In the genomic region with DNA sequence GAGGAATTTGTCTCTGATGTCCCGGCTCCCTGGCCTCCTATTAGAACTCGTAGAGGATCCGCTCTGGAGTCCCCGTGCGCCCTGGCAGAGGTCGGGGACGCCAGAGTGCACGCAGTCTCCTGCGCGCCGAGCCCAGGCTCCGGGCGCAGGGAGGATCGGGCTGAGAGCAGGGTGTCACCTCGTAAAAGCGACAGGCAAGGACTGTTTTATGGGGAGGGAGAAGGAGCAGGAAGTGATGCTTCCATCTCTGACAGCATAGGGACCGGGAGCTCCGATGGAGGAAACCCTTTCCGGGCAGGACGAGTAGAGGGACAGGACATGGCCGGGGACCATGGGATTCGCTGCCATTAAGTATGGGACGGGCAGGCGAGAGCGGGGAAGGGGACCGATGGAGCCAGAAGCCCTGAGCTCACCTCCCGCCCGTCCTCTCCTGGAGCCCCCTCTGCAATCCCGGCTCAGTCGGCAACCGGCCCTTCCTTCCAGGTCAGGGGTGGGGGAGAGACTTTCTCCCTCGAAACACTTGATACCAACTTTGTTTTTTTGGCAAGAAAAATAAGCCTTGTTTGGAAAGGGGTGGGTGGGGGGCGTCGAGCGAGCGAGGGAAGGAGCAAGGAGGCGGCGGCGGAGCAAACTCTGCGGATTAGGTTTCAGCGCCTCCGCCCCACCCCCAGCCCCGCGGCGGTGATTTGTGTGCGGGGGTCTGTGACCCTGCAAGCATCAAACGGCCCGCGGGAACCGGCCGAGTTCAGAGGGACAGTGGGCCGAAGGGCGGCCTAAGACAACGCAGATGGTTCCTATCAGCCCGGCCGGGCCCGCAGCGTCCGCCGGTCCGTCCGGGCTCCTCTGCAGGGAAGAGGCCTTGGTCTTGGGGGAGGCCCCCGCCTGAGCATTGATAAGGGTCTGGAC, we compare ENCODE assay signal across 9 cellular contexts. TPM values are rescaled to one million over a fixed set of nuclear protein-coding genes. Genes with fewer than 3 reads are reported as not detected.
DNase-seq lines count a peak whose midpoint lies in the region; ATAC-seq, FAIRE-seq and TF ChIP-seq lines count a peak whose summit lies in the region.
"Had no signal": no experiment of that assay in that cellular context is flagged by ENCODE, and none has a peak within 500 bp of the region (broad histone marks: within the 10 kb centered on the region; RNA-seq: fewer than 3 reads in every experiment).

No MANE protein-coding gene starts in this region.

- peak overlapping the region; percentile 84 for H3K4me3 Mint-ChIP-seq in activated naive CD8-positive, alpha-beta T cell

- no peaks in the 10 kb centered on the region for H3K9me3 Mint-ChIP-seq in activated naive CD8-positive, alpha-beta T cell (ENCODE audit: low read depth)

- H3K27ac ChIP-seq in HepG2 (ENCODE audit: extremely low read length, insufficient read depth, low read length) (no peak overlapping the region), stomach (no peak overlapping the region)
- H3K27ac ChIP-seq: RWPE1 had no signal

- TF ChIP-seq POLR2A in HepG2 (IDR thresholded peaks at IDR 0.05; ENCODE audit: insufficient read depth in 1 of 2, low read depth in 2 of 2, low read length in 2 of 2) (no peak), stomach (IDR thresholded peaks at IDR 0.05) (no peak)

- H3K4me1 ChIP-seq in HepG2 (ENCODE audit: insufficient read depth, low read length): no peaks in the 10 kb centered on the region
- H3K4me1 ChIP-seq in stomach: peaks cover 17 to 34% (median 33%) of the 10 kb centered on the region in 4 donors

- POLR2A ChIA-PET in HepG2 (lab: Yijun Ruan, JAX): no interaction called here

- no peaks in the 10 kb centered on the region for H3K36me3 Mint-ChIP-seq in activated naive CD8-positive, alpha-beta T cell

- DNase-seq in NCI-H2227 (lab: John Stamatoyannopoulos, UW; ENCODE audit: unreplicated experiment) (peak; percentile 23), NCI-H2227 treated with DMSO at 0.1 percent for 48 hours (lab: John Stamatoyannopoulos, UW) (no peak), HepG2 (ENCODE audit: low spot score) (no peak), stomach (no peak), NCI-H2029 (lab: John Stamatoyannopoulos, UW) (no peak)

- no peak for TF ChIP-seq CTCF in HepG2 (CRISPR knock-in tag; IDR thresholded peaks at IDR 0.05)
- no peak for TF ChIP-seq CTCF in stomach (IDR thresholded peaks at IDR 0.05)

- no peak overlapping the region for H3K4me2 ChIP-seq in HepG2 (ENCODE audit: low read depth, low read length)

- no TSS peak for BruUV-seq in HepG2 (replicated peaks; lab: Mats Ljungman, UMichigan)

- TF ChIP-seq RAD21 in HepG2 (CRISPR knock-in tag; IDR thresholded peaks at IDR 0.05): no peak

- H3K27me3 ChIP-seq in HepG2 (ENCODE audit: control insufficient read depth in 1 of 2, insufficient read depth in 2 of 2, low read length in 2 of 2): peaks cover 29 to 93% of the 10 kb centered on the region in 2 experiments; a peak in 4 of 5 replicates
- H3K27me3 ChIP-seq in stomach: peaks cover 37 to 100% (median 96%) of the 10 kb centered on the region in 3 donors

- no peak; the same call in 2 of the 3 replicates for ATAC-seq in HepG2
- ATAC-seq in HG02852 (IDR thresholded peaks at IDR 0.05; ENCODE audit: unreplicated experiment): no peak
- ATAC-seq in GM19395 (IDR thresholded peaks at IDR 0.05; ENCODE audit: unreplicated experiment): no peak

- no peaks in the 10 kb centered on the region for H4K20me1 ChIP-seq in HepG2 (ENCODE audit: insufficient read depth, low read length)

- H3K9ac ChIP-seq in HepG2 (ENCODE audit: insufficient read depth, low read depth, low read length): no peak overlapping the region

- CTCF ChIA-PET in HepG2 (lab: Yijun Ruan, JAX; ENCODE audit: low intra/inter-chr PET ratio, low total read pairs): no interaction called here

- no peak for TF ChIP-seq EP300 in HepG2 (IDR thresholded peaks at IDR 0.05; ENCODE audit: low read depth in 2 of 2, low read length in 2 of 2)
- TF ChIP-seq EP300 in HepG2 (CRISPR knock-in tag; IDR thresholded peaks at IDR 0.05; ENCODE audit: borderline replicate concordance): no peak
- TF ChIP-seq EP300 in stomach (IDR thresholded peaks at IDR 0.05): no peak

- no peaks in the 10 kb centered on the region for H3K79me2 ChIP-seq in HepG2 (ENCODE audit: insufficient read depth, low read length)

- no peak for FAIRE-seq in HepG2 (lab: Jason Lieb, UNC)

- H2AFZ ChIP-seq in HepG2 (ENCODE audit: low read length): no peak overlapping the region

- 16% methylated on average over 35 of the region's 63 CpGs for WGBS in HepG2 (ENCODE audit: low lambda C conversion rate)
- 8 to 19% (median 10%) methylated on average over 36 to 63 of the region's 63 CpGs for WGBS in stomach, 5 donors

- no peaks in the 10 kb centered on the region for H3K9me3 ChIP-seq in HepG2 (ENCODE audit: low read length)
- no peaks in the 10 kb centered on the region for H3K9me3 ChIP-seq in stomach

- H3K4me1 Mint-ChIP-seq in activated naive CD8-positive, alpha-beta T cell (ENCODE audit: low read depth): peaks cover 10% of the 10 kb centered on the region

- in situ Hi-C loops in HepG2 (cut with HindIII; ENCODE audit: extremely low pct_ligation_motif_present, low pct_unique_long_range_greater_than_20kb): no loop called here

- no peaks in the 10 kb centered on the region for H3K36me3 ChIP-seq in HepG2 (replicated peaks in 1 of 2; ENCODE audit: control insufficient read depth in 1 of 2, insufficient read depth in 2 of 2, low read length in 2 of 2)
- no peaks in the 10 kb centered on the region for H3K36me3 ChIP-seq in stomach

- H3K4me3 ChIP-seq in HepG2 (replicated peaks in 1 of 3; ENCODE audit: insufficient read depth in 1 of 3, low read depth in 2 of 3, low read length in 3 of 3) (no peak overlapping the region), stomach (peak overlapping the region; percentile 28 to 62 (median 34))

- H3K27ac Mint-ChIP-seq in activated naive CD8-positive, alpha-beta T cell: no peak overlapping the region

- H3K27me3 Mint-ChIP-seq in activated naive CD8-positive, alpha-beta T cell: peaks cover 30% of the 10 kb centered on the region

- intact Hi-C loops in HepG2 (cut with micrococcal nuclease; ENCODE audit: unreplicated experiment) (no loop called here), stomach (cut with DNase I; ENCODE audit: low total_unique reads) (no loop called here)

TF ChIP-seq in HepG2, 621 proteins besides CTCF, POLR2A, EP300 and RAD21:
- TF ChIP-seq ZNF230 (CRISPR knock-in tag; IDR thresholded peaks at IDR 0.05) (no peak), EZH2 (conservative IDR thresholded peaks at IDR 0.05; ENCODE audit: low read depth, low read length) (peak; percentile 20; the same call in 1 of the 2 replicates)
- TF ChIP-seq, protein P1, sequence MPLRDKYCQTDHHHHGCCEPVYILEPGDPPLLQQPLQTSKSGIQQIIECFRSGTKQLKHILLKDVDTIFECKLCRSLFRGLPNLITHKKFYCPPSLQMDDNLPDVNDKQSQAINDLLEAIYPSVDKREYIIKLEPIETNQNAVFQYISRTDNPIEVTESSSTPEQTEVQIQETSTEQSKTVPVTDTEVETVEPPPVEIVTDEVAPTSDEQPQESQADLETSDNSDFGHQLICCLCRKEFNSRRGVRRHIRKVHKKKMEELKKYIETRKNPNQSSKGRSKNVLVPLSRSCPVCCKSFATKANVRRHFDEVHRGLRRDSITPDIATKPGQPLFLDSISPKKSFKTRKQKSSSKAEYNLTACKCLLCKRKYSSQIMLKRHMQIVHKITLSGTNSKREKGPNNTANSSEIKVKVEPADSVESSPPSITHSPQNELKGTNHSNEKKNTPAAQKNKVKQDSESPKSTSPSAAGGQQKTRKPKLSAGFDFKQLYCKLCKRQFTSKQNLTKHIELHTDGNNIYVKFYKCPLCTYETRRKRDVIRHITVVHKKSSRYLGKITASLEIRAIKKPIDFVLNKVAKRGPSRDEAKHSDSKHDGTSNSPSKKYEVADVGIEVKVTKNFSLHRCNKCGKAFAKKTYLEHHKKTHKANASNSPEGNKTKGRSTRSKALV (CRISPR knock-in tag; IDR thresholded peaks at IDR 0.05): peak; percentile 89; the same call in 1 of the 2 replicates

RNA-seq across cellular contexts. Expression of a gene that starts 12.6 kb away (rescaled TPM):
- total RNA-seq in HepG2 (2016; rRNA removed; fragmentation: Illumina TruSeq; extraction: Trizol) (not detected in 2 replicates), stomach (not detected)
- total RNA-seq in HepG2 (2016; cell fraction: cytosol; rRNA removed; fragmentation: Illumina TruSeq; extraction: Trizol; ENCODE audit: low read depth): not detected in 2 replicates
- total RNA-seq in HepG2 (2016; cell fraction: insoluble cytoplasmic fraction; rRNA removed; fragmentation: Illumina TruSeq; extraction: Trizol): not detected in 2 replicates
- not detected in 2 replicates for total RNA-seq in HepG2 (2016; cell fraction: membrane; rRNA removed; fragmentation: Illumina TruSeq; extraction: Trizol)
- not detected in 2 replicates for total RNA-seq in HepG2 (2016; cell fraction: nucleus; rRNA removed; fragmentation: Illumina TruSeq; extraction: Trizol)
- polyA plus RNA-seq in HepG2 (2011; rRNA removed) (not detected in 2 replicates), stomach (under 1 TPM in 1 of 3 donors, not detected in 2; 0.20 TPM)
- 0.04 TPM in 1 of 2 replicates, not detected in the other for polyA plus RNA-seq in HepG2 (2011; cell fraction: cytosol; rRNA removed)
- 0.03 TPM in 1 of 2 replicates, not detected in the other for polyA plus RNA-seq in HepG2 (2011; cell fraction: nucleus; rRNA removed)
- not detected in 2 replicates for polyA plus RNA-seq in HepG2 (2012)
- not detected in 2 replicates for polyA plus RNA-seq in HepG2 (2016; cell fraction: cytosol; fragmentation: Illumina TruSeq; extraction: Trizol; ENCODE audit: low read depth)
- 0.03 TPM in 1 of 2 replicates, not detected in the other for polyA plus RNA-seq in HepG2 (2016; cell fraction: insoluble cytoplasmic fraction; fragmentation: Illumina TruSeq; extraction: Trizol; ENCODE audit: low read depth)
- polyA plus RNA-seq in HepG2 (2016; cell fraction: membrane; fragmentation: Illumina TruSeq; extraction: Trizol; ENCODE audit: low read depth): 0.16 TPM in 1 of 2 replicates, not detected in the other
- polyA plus RNA-seq in HepG2 (2016; cell fraction: nucleus; fragmentation: Illumina TruSeq; extraction: Trizol; ENCODE audit: insufficient read depth, low read depth): not detected in 2 replicates
- polyA minus RNA-seq in HepG2 (2011; rRNA and poly(A)+ RNA removed; ENCODE audit: low replicate concordance): 0.06 TPM in 1 of 2 replicates, not detected in the other
- polyA minus RNA-seq in HepG2 (2011; cell fraction: cytosol; rRNA and poly(A)+ RNA removed): not detected in 2 replicates
- polyA minus RNA-seq in HepG2 (2011; cell fraction: nucleus; rRNA and poly(A)+ RNA removed): not detected in 2 replicates

Comparison
In these comparisons a context has a peak if more than half of its experiments do, and no peak if none do; other contexts are left out.
1. H3K4me3 ChIP-seq: peak in stomach (4 of 4); none in HepG2 (0 of 3).